ENCODE assay signal across 14 cellular contexts in genomic region chr19:46604781-46605355, GRCh38. TPM values are rescaled to one million over a fixed set of nuclear protein-coding genes. Genes with fewer than 3 reads are reported as not detected.
DNase-seq lines count a peak whose midpoint lies in the region; ATAC-seq, FAIRE-seq and TF ChIP-seq lines count a peak whose summit lies in the region.
"Had no signal": no experiment of that assay in that cellular context is flagged by ENCODE, and none has a peak within 500 bp of the region (broad histone marks: within the 10 kb centered on the region; RNA-seq: fewer than 3 reads in every experiment).

No MANE protein-coding gene starts in this region.

- POLR2A ChIA-PET in CD4-positive, alpha-beta T cell (lab: Charles Lee): interaction anchor here (1.2 to 1.3 kb wide), 2 partner anchors 9 to 57 kb away, joined by 3 to 4 read pairs; partner anchors contain the start of gene DACT3

- H3K27ac ChIP-seq in CD4-positive, alpha-beta T cell (ENCODE audit: low read depth, low read length): no peak overlapping the region
- H3K27ac ChIP-seq in right atrium auricular region: peak overlapping the region; percentile 47 to 57
- H3K27ac ChIP-seq: left lung, prostate gland had no signal

- FAIRE-seq in urothelium cell line (lab: Jason Lieb, UNC): no peak
- FAIRE-seq: GM19239 had no signal

- TF ChIP-seq CTCF in CD4-positive, alpha-beta T cell (IDR thresholded peaks at IDR 0.05): no peak
- no peak for TF ChIP-seq CTCF in right atrium auricular region (IDR thresholded peaks at IDR 0.05)

- no peaks in the 10 kb centered on the region for H3K9me3 Mint-ChIP-seq in CD4-positive, alpha-beta T cell
- no peaks in the 10 kb centered on the region for H3K9me3 Mint-ChIP-seq in activated T-helper 17 cell treated with anti-CD3 and anti-CD28 coated beads, Interleukin-2, amount 50 U/mL, for 72 hours

- H3K4me3 Mint-ChIP-seq in CD4-positive, alpha-beta T cell: peak overlapping the region; percentile 42
- H3K4me3 Mint-ChIP-seq in activated T-helper 17 cell treated with anti-CD3 and anti-CD28 coated beads, Interleukin-2, amount 50 U/mL, for 72 hours: peak overlapping the region; percentile 98

- no peaks in the 10 kb centered on the region for H3K9me3 ChIP-seq in CD4-positive, alpha-beta T cell (ENCODE audit: control insufficient read depth, low read length)
- H3K9me3 ChIP-seq in right atrium auricular region: no peaks in the 10 kb centered on the region
- H3K9me3 ChIP-seq: left lung, prostate gland had no signal

- H3K27ac Mint-ChIP-seq in CD4-positive, alpha-beta T cell: peak overlapping the region; percentile 55
- H3K27ac Mint-ChIP-seq in activated T-helper 17 cell treated with anti-CD3 and anti-CD28 coated beads, Interleukin-2, amount 50 U/mL, for 72 hours: no peak overlapping the region

- peaks cover 69% of the 10 kb centered on the region for H3K4me1 Mint-ChIP-seq in CD4-positive, alpha-beta T cell (ENCODE audit: low read depth)
- H3K4me1 Mint-ChIP-seq in activated T-helper 17 cell treated with anti-CD3 and anti-CD28 coated beads, Interleukin-2, amount 50 U/mL, for 72 hours: peaks cover 31% of the 10 kb centered on the region

- ATAC-seq in CD4-positive, alpha-beta T cell (ENCODE audit: poor library complexity): no peak
- ATAC-seq in activated T-helper 17 cell treated with anti-CD3 and anti-CD28 coated beads, Interleukin-2, amount 50 U/mL, for 72 hours (replicated peaks): no peak
- ATAC-seq in sciatic nerve: no peak
- ATAC-seq in HG02759 (IDR thresholded peaks at IDR 0.05; ENCODE audit: unreplicated experiment): no peak
- no peak for ATAC-seq in HG03196 (IDR thresholded peaks at IDR 0.05; ENCODE audit: unreplicated experiment)
- ATAC-seq: left lung had no signal

- no peaks in the 10 kb centered on the region for H3K27me3 Mint-ChIP-seq in CD4-positive, alpha-beta T cell
- no peaks in the 10 kb centered on the region for H3K27me3 Mint-ChIP-seq in activated T-helper 17 cell treated with anti-CD3 and anti-CD28 coated beads, Interleukin-2, amount 50 U/mL, for 72 hours

- H3K36me3 ChIP-seq in right atrium auricular region: peaks cover 45% of the 10 kb centered on the region

- peaks cover 69% of the 10 kb centered on the region for H3K36me3 Mint-ChIP-seq in CD4-positive, alpha-beta T cell (ENCODE audit: low read depth)
- peaks cover 88% of the 10 kb centered on the region for H3K36me3 Mint-ChIP-seq in activated T-helper 17 cell treated with anti-CD3 and anti-CD28 coated beads, Interleukin-2, amount 50 U/mL, for 72 hours (ENCODE audit: low read depth)

- peaks cover 0 to 56% of the 10 kb centered on the region in 2 donors for H3K4me1 ChIP-seq in right atrium auricular region

- intact Hi-C loops in CD4-positive, alpha-beta T cell (cut with DNase I, micrococcal nuclease): loop anchor here in 1 of 2 experiments (5.0 to 10.0 kb wide), 4 partner anchors 142 to 670 kb away; partner anchors contain the start of genes AP2S1, FKRP, INAFM1 and STRN4
- intact Hi-C loops in sciatic nerve (cut with DNase I): no loop called here

- H3K27me3 ChIP-seq in CD4-positive, alpha-beta T cell (ENCODE audit: control insufficient read depth, insufficient read depth, low read length): no peaks in the 10 kb centered on the region
- no peaks in the 10 kb centered on the region for H3K27me3 ChIP-seq in right atrium auricular region
- H3K27me3 ChIP-seq: left lung had no signal

- no peak overlapping the region for H3K4me3 ChIP-seq in right atrium auricular region
- H3K4me3 ChIP-seq: left lung, prostate gland had no signal

- CTCF ChIA-PET in CD4-positive, alpha-beta T cell (lab: Charles Lee): interaction anchor here (1.7 kb wide), 1 partner anchor 9 kb away, joined by 4 read pairs; no protein-coding TSS in a partner anchor

- DNase-seq in CD4-positive, alpha-beta T cell: no peak
- peak; percentile 66 for DNase-seq in right atrium auricular region (ENCODE audit: low spot score)
- peak; percentile 59 for DNase-seq in sciatic nerve (ENCODE audit: low spot score)
- no peak for DNase-seq in urothelium cell line (ENCODE audit: low spot score)
- no peak for DNase-seq in ureter (ENCODE audit: low spot score)
- DNase-seq: COR-L47, HCEC 1CT had no signal

RNA-seq across cellular contexts. Expression of gene CALM3, which starts 3.7 kb away (rescaled TPM):
- 100 to 1,000 TPM; 169 to 173 TPM for total RNA-seq in CD4-positive, alpha-beta T cell
- 100 to 1,000 TPM; 313 to 323 TPM for total RNA-seq in activated T-helper 17 cell treated with anti-CD3 and anti-CD28 coated beads, Interleukin-2, amount 50 U/mL, for 72 hours
- total RNA-seq in right atrium auricular region (100 to 1,000 TPM; 210 to 296 TPM), sciatic nerve (237 TPM), ureter (253 TPM)

RNA-seq across cellular contexts. Expression of gene PTGIR, which starts 20.0 kb away (rescaled TPM):
- under 1 TPM; 0.87 to 0.96 TPM for total RNA-seq in CD4-positive, alpha-beta T cell
- total RNA-seq in activated T-helper 17 cell treated with anti-CD3 and anti-CD28 coated beads, Interleukin-2, amount 50 U/mL, for 72 hours: 10 to 100 TPM in 1 of 2 donors, 1 to 10 TPM in 1; 1.3 to 12.9 TPM
- total RNA-seq in right atrium auricular region (10 to 100 TPM in 1 of 2 donors, 1 to 10 TPM in 1; 7.0 to 20.6 TPM), sciatic nerve (8.0 TPM), ureter (3.5 TPM)
- total RNA-seq: LHCN-M2 had no signal

RNA-seq across cellular contexts. Expression of gene GNG8, which starts 31.1 kb away (rescaled TPM):
- total RNA-seq in CD4-positive, alpha-beta T cell: not detected
- total RNA-seq in activated T-helper 17 cell treated with anti-CD3 and anti-CD28 coated beads, Interleukin-2, amount 50 U/mL, for 72 hours: 1 to 10 TPM in 1 of 2 donors, not detected in 1; 9.6 TPM
- total RNA-seq in right atrium auricular region (not detected), sciatic nerve (not detected), ureter (not detected)
- total RNA-seq: left lung, LHCN-M2, prostate gland had no signal

RNA-seq across cellular contexts. Expression of gene DACT3, which starts 56.1 kb away (rescaled TPM):
- total RNA-seq in CD4-positive, alpha-beta T cell: under 1 TPM; 0.11 TPM
- total RNA-seq in activated T-helper 17 cell treated with anti-CD3 and anti-CD28 coated beads, Interleukin-2, amount 50 U/mL, for 72 hours: 1 to 10 TPM in 1 of 2 donors, under 1 TPM in 1; 0.09 to 5.4 TPM
- total RNA-seq in right atrium auricular region (10 to 100 TPM; 23.5 to 25.9 TPM), sciatic nerve (22.2 TPM), ureter (25.6 TPM)

Comparison
In these comparisons a context has a peak if more than half of its experiments do, and no peak if none do; other contexts are left out.
1. DNase-seq: peak in right atrium auricular region (single experiment) and sciatic nerve (single experiment); none in CD4-positive, alpha-beta T cell (0 of 10), urothelium cell line (single experiment) and ureter (single experiment).